In the genomic region with DNA sequence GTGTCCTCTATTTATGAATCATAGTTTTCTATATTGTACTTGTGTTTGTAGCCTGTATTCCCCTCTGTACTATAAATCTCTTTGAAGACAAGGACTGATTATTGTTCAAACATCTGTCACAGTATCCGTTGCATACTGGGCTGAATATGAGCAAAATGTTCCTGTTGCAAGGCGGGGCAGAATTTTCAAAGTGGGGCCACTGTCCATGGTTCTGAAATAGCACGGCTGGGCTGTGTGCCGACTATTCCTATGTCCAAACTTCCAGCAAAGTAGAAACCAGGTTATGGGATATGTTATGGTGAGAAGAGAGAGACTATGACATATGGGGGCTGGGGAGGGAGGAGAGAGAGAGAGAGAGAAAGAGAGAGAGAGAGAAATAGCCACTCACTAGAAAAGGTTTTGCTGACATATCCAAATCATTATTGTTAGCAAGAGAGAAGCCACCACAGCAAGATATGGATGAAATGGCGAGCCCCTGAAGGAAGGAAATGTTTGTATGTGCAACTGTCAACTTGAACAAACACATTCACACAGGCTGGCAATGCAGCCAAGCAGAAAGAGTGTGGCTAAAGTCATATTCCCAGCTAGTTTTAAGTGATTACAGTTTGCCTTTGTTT, we compare ENCODE assay signal across 13 cellular contexts.
DNase-seq lines count a peak whose midpoint lies in the region; ATAC-seq, FAIRE-seq and TF ChIP-seq lines count a peak whose summit lies in the region.
"Had no signal": no experiment of that assay in that cellular context is flagged by ENCODE, and none has a peak within 500 bp of the region (broad histone marks: within the 10 kb centered on the region; RNA-seq: fewer than 3 reads in every experiment).

No MANE protein-coding gene starts in this region.

- TF ChIP-seq CTCF in liver (IDR thresholded peaks at IDR 0.05; ENCODE audit: low read depth, low read length, missing input control) = no peak

- no peak overlapping the region for H3K27ac ChIP-seq in liver (ENCODE audit: low read depth in 1 of 2, low read length in 2 of 2)
- H3K27ac ChIP-seq: thoracic aorta, VCaP had no signal

- no peak overlapping the region for H3K9ac ChIP-seq in liver (ENCODE audit: low read depth in 1 of 2, low read length in 2 of 2)

- in situ Hi-C loops in KBM-7 (cut with MboI; ENCODE audit: low pct_unique_long_range_greater_than_20kb, low sequenced_read_pairs) = loop anchor here (25.0 kb wide), 1 partner anchor 155 kb away; no protein-coding TSS in a partner anchor

- H3K4me3 ChIP-seq in liver (ENCODE audit: low read depth in 1 of 3, low read length in 3 of 3) = no peak overlapping the region
- H3K4me3 ChIP-seq: thoracic aorta had no signal

- DNase-seq in GM03348 (ENCODE audit: low spot score) (peak; percentile 44), KBM-7 (peak; percentile 43), astrocyte of the hippocampus (ENCODE audit: low read depth, low spot score) (peak; percentile 60), Ammon's horn (ENCODE audit: low spot score) (no peak), NCI-H1048 (lab: John Stamatoyannopoulos, UW) (no peak), RCC 7860 (ENCODE audit: low spot score) (no peak)
- DNase-seq: central memory CD4-positive, alpha-beta T cell; NCI-H146 had no signal

- H3K4me1 ChIP-seq in liver (ENCODE audit: control insufficient read depth in 4 of 4, insufficient read depth in 4 of 4, low read length in 3 of 4) = no peaks in the 10 kb centered on the region

- peaks cover 0 to 3% (median 0%) of the 10 kb centered on the region in 4 donors for H3K27me3 ChIP-seq in liver (ENCODE audit: control insufficient read depth in 4 of 4, insufficient read depth in 4 of 4, low read length in 3 of 4)

- H3K9me3 ChIP-seq in liver (ENCODE audit: control insufficient read depth in 4 of 4, low read length in 3 of 4) = no peaks in the 10 kb centered on the region
- H3K9me3 ChIP-seq: thoracic aorta had no signal

- H3K36me3 ChIP-seq in liver (ENCODE audit: control insufficient read depth in 4 of 4, insufficient read depth in 3 of 4, low read depth in 1 of 4, low read length in 3 of 4) = no peaks in the 10 kb centered on the region
- H3K36me3 ChIP-seq: thoracic aorta had no signal

- TF ChIP-seq RAD21 in liver (IDR thresholded peaks at IDR 0.05) = no peak

- FAIRE-seq in RCC 7860 (lab: Jason Lieb, UNC) = no peak
- FAIRE-seq: islet of Langerhans had no signal

- WGBS in liver = 21% methylated on average over 5 of the region's 5 CpGs

- ATAC-seq in GM18907 (IDR thresholded peaks at IDR 0.05; ENCODE audit: unreplicated experiment) = no peak

TF ChIP-seq in liver, 16 proteins besides CTCF, POLR2A, EP300 and RAD21:
- TF ChIP-seq JUND (IDR thresholded peaks at IDR 0.05) (no peak), FOXA1 (IDR thresholded peaks at IDR 0.05) (no peak), REST (IDR thresholded peaks at IDR 0.05) (peak; percentile 99)

Comparison
In these comparisons a context has a peak if more than half of its experiments do, and no peak if none do; other contexts are left out.
1. DNase-seq: peak in GM03348 (single experiment), KBM-7 (single experiment) and astrocyte of the hippocampus (single experiment); none in Ammon's horn (single experiment), NCI-H1048 (single experiment) and RCC 7860 (single experiment).